10 cellular contexts compared by ENCODE assay signal in the genomic region with DNA sequence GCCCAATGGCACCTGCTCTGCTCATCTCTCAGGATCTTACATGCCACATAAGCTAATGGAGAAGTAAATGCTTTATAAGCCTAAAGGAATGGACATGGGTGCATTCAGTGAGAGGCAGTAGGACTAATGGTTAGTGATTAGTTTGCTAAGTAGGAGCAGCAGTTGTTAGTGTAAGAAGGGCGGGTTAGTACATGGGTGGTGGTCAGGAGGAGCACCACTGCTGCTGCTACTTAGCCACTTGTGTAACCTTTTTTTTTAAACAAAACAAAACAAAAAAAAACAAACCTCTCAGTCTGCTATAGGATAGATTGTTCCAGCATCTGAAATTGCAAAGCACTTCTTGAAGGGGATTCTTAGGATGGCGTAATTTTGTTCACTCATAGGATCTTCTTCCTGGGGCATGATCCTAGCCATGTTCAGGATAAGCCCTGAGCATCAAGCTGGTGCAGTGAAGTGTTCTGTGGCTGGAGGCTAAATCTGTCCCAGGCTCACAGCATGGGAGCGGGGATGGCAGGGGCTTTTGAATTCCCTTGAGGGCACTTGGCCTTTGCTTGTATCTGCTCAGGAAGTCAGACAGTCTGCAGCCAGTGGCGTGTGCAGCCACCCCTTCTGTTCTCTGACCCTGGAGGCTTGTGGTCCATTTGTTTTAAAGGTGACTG.
A peak's percentile ranks its signal among the peaks of the same experiment; 100 is the strongest.
DNase-seq lines count a peak whose midpoint lies in the region; ATAC-seq and TF ChIP-seq lines count a peak whose summit lies in the region.
"Had no signal": no experiment of that assay in that cellular context is flagged by ENCODE, and none has a peak within 500 bp of the region (broad histone marks: within the 10 kb centered on the region; RNA-seq: fewer than 3 reads in every experiment).

No MANE protein-coding gene starts in this region.

- H3K4me1 ChIP-seq in cardiac muscle cell (ENCODE audit: low read depth) (peaks cover 34% of the 10 kb centered on the region), aorta (ENCODE audit: control insufficient read depth in 1 of 2, insufficient read depth in 2 of 2, low read length in 2 of 2) (peaks cover 0 to 3% of the 10 kb centered on the region in 2 donors)

- H3K36me3 ChIP-seq in cardiac muscle cell (no peaks in the 10 kb centered on the region), aorta (ENCODE audit: control insufficient read depth in 1 of 2, insufficient read depth in 2 of 2, low read length in 1 of 2) (no peaks in the 10 kb centered on the region)

- no peaks in the 10 kb centered on the region for H3K9me3 ChIP-seq in cardiac muscle cell (ENCODE audit: low read depth)
- no peaks in the 10 kb centered on the region for H3K9me3 ChIP-seq in aorta (ENCODE audit: control insufficient read depth, low read length)

- no peak for TF ChIP-seq CTCF in cardiac muscle cell (IDR thresholded peaks at IDR 0.05; ENCODE audit: low read depth, low read length)

- H3K27ac ChIP-seq in cardiac muscle cell (peak overlapping the region; percentile 67), aorta (ENCODE audit: low read depth in 1 of 2, low read length in 2 of 2) (no peak overlapping the region)

- no peak for ATAC-seq in left ventricle myocardium superior
- ATAC-seq in HG02981 (IDR thresholded peaks at IDR 0.05; ENCODE audit: unreplicated experiment): peak; percentile 69
- peak; percentile 13 for ATAC-seq in aorta (ENCODE audit: low FRiP score)

- DNase-seq in cardiac muscle cell (ENCODE audit: low read depth in 1 of 2, low spot score in 1 of 2) (peak in 1 of 2 donors; percentile 77), left ventricle myocardium superior (no peak), RPMI7951 (ENCODE audit: low read depth) (peak; percentile 72), aorta (no peak), OCI-M2 (lab: John Stamatoyannopoulos, UW; ENCODE audit: unreplicated experiment) (no peak), SW 1271 (lab: John Stamatoyannopoulos, UW) (no peak)
- no peak for DNase-seq in activated naive CD4-positive, alpha-beta T cell treated with Interleukin-2 at 50 U/mL for 16 hours
- DNase-seq: head of caudate nucleus, NCI-H1930 had no signal

- 57 to 59% methylated on average over 4 of the region's 4 CpGs for WGBS in aorta, 2 donors

- H3K4me3 ChIP-seq in cardiac muscle cell (no peak overlapping the region), aorta (ENCODE audit: low read length in 2 of 2) (no peak overlapping the region)

- H3K27me3 ChIP-seq in cardiac muscle cell (no peaks in the 10 kb centered on the region), aorta (ENCODE audit: control insufficient read depth in 1 of 2, insufficient read depth in 2 of 2, low read length in 1 of 2) (no peaks in the 10 kb centered on the region)

- intact Hi-C loops in left ventricle myocardium superior (cut with micrococcal nuclease): no loop called here
- intact Hi-C loops in aorta (cut with DNase I): no loop called here
